ENCODE assay signal across 9 cellular contexts in the genomic region with DNA sequence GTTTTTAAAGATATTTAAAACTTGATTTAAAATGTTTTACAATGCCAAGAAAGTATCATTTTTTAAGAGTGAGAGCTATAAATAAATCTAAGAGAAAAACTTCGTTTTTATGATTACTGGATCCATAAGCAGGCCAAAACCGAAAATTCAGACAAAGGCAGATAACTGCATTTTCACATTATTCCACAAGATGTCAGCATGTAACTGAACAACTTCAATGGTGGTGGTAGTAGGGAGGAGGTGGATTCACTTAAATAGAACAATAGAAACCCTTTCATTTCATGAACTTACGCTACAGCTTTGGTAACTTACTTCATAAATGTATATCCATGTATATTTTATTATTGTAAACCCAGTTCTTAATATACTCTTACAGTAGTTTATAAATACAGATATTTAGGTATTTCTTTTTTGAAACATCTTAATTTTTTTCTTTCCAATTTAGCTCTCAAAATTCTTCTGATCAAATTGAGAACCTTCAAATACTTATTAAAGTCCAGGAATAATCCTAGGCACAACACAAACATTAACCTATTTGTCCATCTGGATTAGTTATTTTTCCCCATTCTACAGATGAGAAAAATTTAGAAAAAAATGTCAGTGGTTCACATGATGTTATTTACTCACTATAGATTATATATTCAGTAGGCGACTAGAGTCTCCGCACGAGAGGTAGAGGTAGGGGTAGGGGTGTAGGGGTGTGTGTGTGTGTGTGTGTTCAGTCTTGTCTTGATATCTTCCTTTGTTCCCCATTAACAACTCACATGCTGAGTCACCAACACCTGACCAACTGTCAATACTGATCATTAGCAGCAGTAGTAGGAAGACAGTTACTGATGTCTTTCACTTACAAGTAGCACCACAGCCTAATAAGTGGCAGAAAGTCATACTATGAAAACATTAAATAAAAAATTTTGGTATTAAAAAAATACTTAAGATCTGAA.
A peak's percentile ranks its signal among the peaks of the same experiment; 100 is the strongest.
DNase-seq lines count a peak whose midpoint lies in the region; ATAC-seq and TF ChIP-seq lines count a peak whose summit lies in the region.
"Had no signal": no experiment of that assay in that cellular context is flagged by ENCODE, and none has a peak within 500 bp of the region (broad histone marks: within the 10 kb centered on the region; RNA-seq: fewer than 3 reads in every experiment).

No MANE protein-coding gene starts in this region.

- H3K27me3 Mint-ChIP-seq in CD4-positive, CD25-positive, alpha-beta regulatory T cell, result no peaks in the 10 kb centered on the region
- no peaks in the 10 kb centered on the region for H3K27me3 Mint-ChIP-seq in activated B cell treated with CpG ODN at 0.5 μM for 24 hours

- 53 to 55% (median 55%) methylated on average over 6 of the region's 6 CpGs for WGBS in psoas muscle, 3 donors

- no peak overlapping the region for H3K4me3 Mint-ChIP-seq in CD4-positive, CD25-positive, alpha-beta regulatory T cell
- H3K4me3 Mint-ChIP-seq in activated B cell treated with CpG ODN at 0.5 μM for 24 hours, result no peak overlapping the region

- H3K4me1 Mint-ChIP-seq in CD4-positive, CD25-positive, alpha-beta regulatory T cell, result peaks cover 0 to 4% (median 0%) of the 10 kb centered on the region in 4 donors
- H3K4me1 Mint-ChIP-seq in activated B cell treated with CpG ODN at 0.5 μM for 24 hours, result peaks cover 5% of the 10 kb centered on the region

- intact Hi-C loops in activated B cell treated with CpG ODN at 0.5 μM for 24 hours (cut with micrococcal nuclease), result loop anchor here (1.0 to 10.0 kb wide), 6 partner anchors 74 to 696 kb away; no protein-coding TSS in a partner anchor
- intact Hi-C loops in psoas muscle (cut with DNase I), result loop anchor here (5.0 to 10.0 kb wide), 3 partner anchors 134 to 424 kb away; no protein-coding TSS in a partner anchor

- no peaks in the 10 kb centered on the region for H3K9me3 ChIP-seq in CD4-positive, CD25-positive, alpha-beta regulatory T cell (ENCODE audit: control insufficient read depth in 2 of 2, low read length in 2 of 2)
- H3K9me3 ChIP-seq in psoas muscle, result no peaks in the 10 kb centered on the region
- H3K9me3 ChIP-seq: SJCRH30 had no signal

- H3K36me3 Mint-ChIP-seq in CD4-positive, CD25-positive, alpha-beta regulatory T cell, result no peaks in the 10 kb centered on the region
- no peaks in the 10 kb centered on the region for H3K36me3 Mint-ChIP-seq in activated B cell treated with CpG ODN at 0.5 μM for 24 hours (ENCODE audit: low read depth)

- H3K4me3 ChIP-seq in CD4-positive, CD25-positive, alpha-beta regulatory T cell (ENCODE audit: low read depth, low read length), result peak overlapping the region; percentile 15
- H3K4me3 ChIP-seq in psoas muscle, result no peak overlapping the region
- H3K4me3 ChIP-seq: SJCRH30 had no signal

- CTCF ChIA-PET in activated B cell treated with CpG ODN at 0.5 μM for 24 hours (lab: Charles Lee), result interaction anchor here (0.6 to 5.4 kb wide), 29 partner anchors 8 to 475 kb away, joined by 3 to 190 read pairs (median 5); no protein-coding TSS in a partner anchor

- no peaks in the 10 kb centered on the region for H3K9me3 Mint-ChIP-seq in CD4-positive, CD25-positive, alpha-beta regulatory T cell
- H3K9me3 Mint-ChIP-seq in activated B cell treated with CpG ODN at 0.5 μM for 24 hours, result no peaks in the 10 kb centered on the region

- peak; percentile 86 to 89 for ATAC-seq in CD4-positive, CD25-positive, alpha-beta regulatory T cell (ENCODE audit: low read depth in 2 of 2)
- peak; percentile 56 for ATAC-seq in GM18868 (IDR thresholded peaks at IDR 0.05; ENCODE audit: unreplicated experiment)
- peak; percentile 39 for ATAC-seq in HG03139 (IDR thresholded peaks at IDR 0.05; ENCODE audit: unreplicated experiment)
- peak; percentile 93 for ATAC-seq in activated B cell treated with CpG ODN at 0.5 μM for 24 hours (ENCODE audit: low read depth)
- peak; percentile 68 to 93 (median 78) for ATAC-seq in psoas muscle

- DNase-seq in CD4-positive, CD25-positive, alpha-beta regulatory T cell, result peak in 2 of 3 donors; percentile 75 to 84
- DNase-seq in NCI-H2196 treated with DMSO at 0.1 percent for 48 hours (lab: John Stamatoyannopoulos, UW; ENCODE audit: unreplicated experiment) (peak; percentile 25), activated B cell treated with CpG ODN at 0.5 μM for 24 hours (no peak), glomerular endothelial cell (ENCODE audit: extremely low read depth, low read depth, low spot score) (peak; percentile 75), psoas muscle (no peak)
- no peak for DNase-seq in NK-92 treated with Interleukin-12 subunit alpha and Interleukin-12 subunit beta, amount 100 ng/mL, for 24 hours (lab: John Stamatoyannopoulos, UW)

- POLR2A ChIA-PET in activated B cell treated with CpG ODN at 0.5 μM for 24 hours (lab: Charles Lee), result interaction anchor here (0.6 to 1.2 kb wide), 2 partner anchors 151 to 421 kb away, joined by 3 to 5 read pairs; no protein-coding TSS in a partner anchor

- no peak overlapping the region for H3K27ac ChIP-seq in CD4-positive, CD25-positive, alpha-beta regulatory T cell (ENCODE audit: insufficient read depth, low read length, poor library complexity, severe bottlenecking)
- H3K27ac ChIP-seq in psoas muscle, result no peak overlapping the region
- H3K27ac ChIP-seq: SJCRH30 had no signal

- H3K36me3 ChIP-seq in CD4-positive, CD25-positive, alpha-beta regulatory T cell (ENCODE audit: control insufficient read depth, insufficient read depth, low read length), result no peaks in the 10 kb centered on the region
- H3K36me3 ChIP-seq in psoas muscle (ENCODE audit: insufficient read depth in 1 of 2, low read depth in 1 of 2), result peaks cover 0 to 25% of the 10 kb centered on the region in 2 donors
- H3K36me3 ChIP-seq: SJCRH30 had no signal

- no peaks in the 10 kb centered on the region for H3K27me3 ChIP-seq in CD4-positive, CD25-positive, alpha-beta regulatory T cell (ENCODE audit: control insufficient read depth, insufficient read depth, low read length)
- no peaks in the 10 kb centered on the region for H3K27me3 ChIP-seq in psoas muscle (ENCODE audit: insufficient read depth in 3 of 3, low read length in 2 of 3)
- H3K27me3 ChIP-seq: SJCRH30 had no signal

- TF ChIP-seq CTCF in activated B cell treated with CpG ODN at 0.5 μM for 24 hours (IDR thresholded peaks at IDR 0.05) (peak; percentile 53), psoas muscle (IDR thresholded peaks at IDR 0.05) (peak; percentile 91)

- H3K27ac Mint-ChIP-seq in CD4-positive, CD25-positive, alpha-beta regulatory T cell, result no peak overlapping the region
- no peak overlapping the region for H3K27ac Mint-ChIP-seq in activated B cell treated with CpG ODN at 0.5 μM for 24 hours

- H3K4me1 ChIP-seq in CD4-positive, CD25-positive, alpha-beta regulatory T cell (ENCODE audit: control insufficient read depth, insufficient read depth, low read length, poor library complexity, severe bottlenecking), result no peaks in the 10 kb centered on the region
- H3K4me1 ChIP-seq in psoas muscle, result no peaks in the 10 kb centered on the region
- H3K4me1 ChIP-seq: SJCRH30 had no signal

Comparison
In these comparisons a context has a peak if more than half of its experiments do, and no peak if none do; other contexts are left out.
1. ATAC-seq: peak in every context shown above with its lines; median percentile 93 in activated B cell treated with CpG ODN at 0.5 μM for 24 hours; 88 in CD4-positive, CD25-positive, alpha-beta regulatory T cell; 78 in psoas muscle; 56 in GM18868; 39 in HG03139.
2. DNase-seq: peak in CD4-positive, CD25-positive, alpha-beta regulatory T cell (2 of 3), NCI-H2196 treated with DMSO at 0.1 percent for 48 hours (single experiment) and glomerular endothelial cell (single experiment); none in activated B cell treated with CpG ODN at 0.5 μM for 24 hours (single experiment), psoas muscle (0 of 2) and NK-92 treated with Interleukin-12 subunit alpha and Interleukin-12 subunit beta, amount 100 ng/mL, for 24 hours (single experiment).